9 cellular contexts compared by ENCODE assay signal in the genomic region with DNA sequence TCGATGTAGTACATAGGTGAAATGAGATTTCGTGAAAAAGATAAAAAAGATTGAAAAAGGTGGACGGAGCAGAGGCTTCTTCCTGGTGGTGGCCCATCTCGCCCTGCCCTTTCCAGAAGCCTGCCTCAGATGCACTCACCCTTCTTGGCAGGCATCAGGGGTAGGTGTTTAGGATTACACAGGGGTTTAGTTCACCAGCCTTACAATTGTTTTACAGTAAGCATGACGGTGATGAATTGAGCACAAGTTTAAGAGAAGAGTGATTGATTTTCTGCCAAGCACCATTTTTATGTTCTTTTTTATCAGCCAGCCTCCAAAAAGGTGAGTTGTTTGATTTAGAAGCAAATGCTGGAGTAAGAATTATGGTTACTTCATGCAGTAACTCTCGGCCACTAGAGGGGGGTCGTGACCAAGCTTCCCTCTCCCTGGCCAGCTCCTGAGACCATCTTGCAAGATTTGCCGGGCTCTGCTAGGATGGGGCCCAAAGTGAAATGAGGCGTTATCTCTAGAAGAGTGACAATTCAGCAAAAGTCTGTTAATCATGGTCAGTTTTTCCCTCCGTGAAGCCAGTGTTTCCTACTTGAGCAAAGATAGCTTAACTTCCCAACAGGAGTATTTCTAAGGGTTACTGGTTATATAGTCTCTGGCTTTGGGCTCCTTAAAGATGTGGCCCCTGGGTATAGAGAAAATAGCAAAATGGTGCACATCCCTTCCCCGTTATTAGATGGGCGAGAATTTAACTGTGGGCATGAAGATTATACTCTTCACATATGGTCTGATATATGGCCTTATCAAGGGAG.
DNase-seq lines count a peak whose midpoint lies in the region; ATAC-seq and TF ChIP-seq lines count a peak whose summit lies in the region.
"Had no signal": no experiment of that assay in that cellular context is flagged by ENCODE, and none has a peak within 500 bp of the region (broad histone marks: within the 10 kb centered on the region; RNA-seq: fewer than 3 reads in every experiment).

No MANE protein-coding gene starts in this region.

- DNase-seq in COLO668 (lab: John Stamatoyannopoulos, UW; ENCODE audit: unreplicated experiment) (peak; percentile 57), GM20000 (ENCODE audit: low spot score) (peak; percentile 25), NCI-H2196 (lab: John Stamatoyannopoulos, UW; ENCODE audit: unreplicated experiment) (peak; percentile 59), heart right ventricle (peak; percentile 55 to 56), renal cortical epithelial cell (ENCODE audit: low read depth) (peak; percentile 38)
- peak; percentile 4 for DNase-seq in activated naive CD8-positive, alpha-beta T cell treated with anti-CD3 and anti-CD28 coated beads for 36 hours

- peak; percentile 45 for TF ChIP-seq CTCF in GM20000 (IDR thresholded peaks at IDR 0.05; ENCODE audit: extremely low read depth, missing control alignments)
- peak; percentile 40 to 74 (median 69) for TF ChIP-seq CTCF in heart right ventricle (IDR thresholded peaks at IDR 0.05)

- no peaks in the 10 kb centered on the region for H3K27me3 ChIP-seq in heart right ventricle

- H3K36me3 Mint-ChIP-seq in activated naive CD8-positive, alpha-beta T cell treated with anti-CD3 and anti-CD28 coated beads for 36 hours = no peaks in the 10 kb centered on the region

- peaks cover 1% of the 10 kb centered on the region for H3K9me3 Mint-ChIP-seq in activated naive CD8-positive, alpha-beta T cell treated with anti-CD3 and anti-CD28 coated beads for 36 hours

- no peak overlapping the region for H3K27ac ChIP-seq in heart right ventricle

- peaks cover 0 to 3% (median 0%) of the 10 kb centered on the region in 9 donors for H3K4me1 ChIP-seq in heart right ventricle

- 35 to 38% methylated on average over 12 of the region's 12 CpGs for WGBS in heart right ventricle, 2 donors

- H3K27me3 Mint-ChIP-seq in activated naive CD8-positive, alpha-beta T cell treated with anti-CD3 and anti-CD28 coated beads for 36 hours = peaks cover 7% of the 10 kb centered on the region

- H3K4me1 Mint-ChIP-seq in activated naive CD8-positive, alpha-beta T cell treated with anti-CD3 and anti-CD28 coated beads for 36 hours = no peaks in the 10 kb centered on the region

- no peak overlapping the region for H3K27ac Mint-ChIP-seq in activated naive CD8-positive, alpha-beta T cell treated with anti-CD3 and anti-CD28 coated beads for 36 hours

- no peaks in the 10 kb centered on the region for H3K9me3 ChIP-seq in heart right ventricle

- no peaks in the 10 kb centered on the region for H3K36me3 ChIP-seq in heart right ventricle

- peak in 7 of 8 donors; percentile 61 to 75 (median 66) for ATAC-seq in heart right ventricle
- no peak for ATAC-seq in HG03520 (IDR thresholded peaks at IDR 0.05; ENCODE audit: unreplicated experiment)
- ATAC-seq in GM21723 (IDR thresholded peaks at IDR 0.05; ENCODE audit: unreplicated experiment) = no peak

- no peak overlapping the region for H3K4me3 Mint-ChIP-seq in activated naive CD8-positive, alpha-beta T cell treated with anti-CD3 and anti-CD28 coated beads for 36 hours

- H3K4me3 ChIP-seq in heart right ventricle = no peak overlapping the region
- H3K4me3 ChIP-seq: skin epidermis had no signal

- intact Hi-C loops in heart right ventricle (cut with DNase I) = loop anchor here in 2 of 10 donors (5.0 to 10.0 kb wide), 3 partner anchors 161 to 463 kb away; no protein-coding TSS in a partner anchor

Comparison
In these comparisons a context has a peak if more than half of its experiments do, and no peak if none do; other contexts are left out.
1. DNase-seq: peak in every context shown above with its lines; median percentile 59 in NCI-H2196; 57 in COLO668; 56 in heart right ventricle; 38 in renal cortical epithelial cell; 25 in GM20000; 4 in activated naive CD8-positive, alpha-beta T cell treated with anti-CD3 and anti-CD28 coated beads for 36 hours.
2. ATAC-seq: peak in heart right ventricle (7 of 8); none in HG03520 (single experiment) and GM21723 (single experiment).